8 cellular contexts compared by ENCODE assay signal in genomic region chr15:25739687-25740121, GRCh38.
A peak's percentile ranks its signal among the peaks of the same experiment; 100 is the strongest.
DNase-seq lines count a peak whose midpoint lies in the region; ATAC-seq, FAIRE-seq and TF ChIP-seq lines count a peak whose summit lies in the region.

No MANE protein-coding gene starts in this region.

- FAIRE-seq in RCC 7860 (lab: Jason Lieb, UNC) = no peak

- TF ChIP-seq CTCF in progenitor cell of endocrine pancreas (IDR thresholded peaks at IDR 0.05; ENCODE audit: unreplicated experiment) = peak; percentile 27

- H3K27me3 Mint-ChIP-seq in progenitor cell of endocrine pancreas = peaks cover 6% of the 10 kb centered on the region

- no peaks in the 10 kb centered on the region for H3K36me3 Mint-ChIP-seq in progenitor cell of endocrine pancreas (ENCODE audit: insufficient read depth)

- DNase-seq in DMS 273 treated with DMSO at 0.1 percent for 48 hours (lab: John Stamatoyannopoulos, UW) (peak; percentile 2), RCC 7860 (ENCODE audit: low spot score) (peak; percentile 20), dedifferentiated amniotic fluid mesenchymal stem cell (ENCODE audit: extremely low spot score) (peak; percentile 34), progenitor cell of endocrine pancreas (ENCODE audit: low spot score, unreplicated experiment) (no peak), NCI-H2107 (lab: John Stamatoyannopoulos, UW) (no peak), SKM-1 (lab: John Stamatoyannopoulos, UW; ENCODE audit: unreplicated experiment) (no peak), NCI-H2029 treated with DMSO at 0.1 percent for 48 hours (lab: John Stamatoyannopoulos, UW) (no peak)

- ATAC-seq in HG02759 (IDR thresholded peaks at IDR 0.05; ENCODE audit: unreplicated experiment) = peak; percentile 86

- H3K4me1 Mint-ChIP-seq in progenitor cell of endocrine pancreas (ENCODE audit: low read depth) = peaks cover 5% of the 10 kb centered on the region

- no peaks in the 10 kb centered on the region for H3K9me3 Mint-ChIP-seq in progenitor cell of endocrine pancreas (ENCODE audit: low read depth)

- H3K4me3 Mint-ChIP-seq in progenitor cell of endocrine pancreas (ENCODE audit: low read depth) = no peak overlapping the region

- H3K27ac Mint-ChIP-seq in progenitor cell of endocrine pancreas = no peak overlapping the region

Comparison
In these comparisons a context has a peak if more than half of its experiments do, and no peak if none do; other contexts are left out.
1. DNase-seq: peak in DMS 273 treated with DMSO at 0.1 percent for 48 hours (single experiment), RCC 7860 (single experiment) and dedifferentiated amniotic fluid mesenchymal stem cell (single experiment); none in progenitor cell of endocrine pancreas (single experiment), NCI-H2107 (single experiment), SKM-1 (single experiment) and NCI-H2029 treated with DMSO at 0.1 percent for 48 hours (single experiment).